ENCODE assay signal across 10 cellular contexts in the genomic region with DNA sequence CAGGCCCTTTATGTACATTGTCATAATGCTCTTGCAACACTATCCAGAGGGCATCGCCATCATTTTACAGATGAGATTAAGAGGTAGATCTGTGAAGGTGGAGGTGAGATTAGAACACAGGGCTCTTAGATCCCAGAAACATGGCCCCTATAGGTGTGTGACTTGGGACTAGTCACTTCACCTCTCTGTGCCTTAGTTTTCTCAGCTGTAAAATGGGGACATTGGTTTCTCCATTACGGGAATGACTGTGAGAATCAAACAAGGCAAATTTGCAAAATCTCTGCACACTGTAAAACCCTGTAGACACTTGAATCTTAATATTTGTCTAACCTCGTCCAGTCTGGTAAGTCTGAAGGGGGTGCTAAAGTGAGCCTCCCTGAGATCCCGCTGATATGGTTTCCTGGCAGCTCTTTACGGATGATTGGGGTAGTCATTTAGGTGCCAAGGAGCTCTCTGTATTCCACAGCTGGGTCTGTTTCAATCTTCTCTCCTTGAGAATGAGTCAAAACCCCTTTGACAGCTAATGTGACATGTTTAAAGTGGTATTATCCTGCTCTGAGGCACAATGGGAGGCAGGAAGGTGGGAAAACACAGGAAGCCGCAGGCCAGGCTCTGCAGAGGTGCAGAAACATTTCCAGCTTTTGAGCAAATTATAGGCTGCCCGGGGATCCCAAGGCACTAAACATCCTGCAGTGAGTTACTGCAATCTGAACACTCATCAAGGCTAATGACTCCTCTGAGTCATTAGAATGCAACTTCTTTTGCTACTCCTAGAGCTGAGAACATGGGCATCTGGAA.
A peak's percentile ranks its signal among the peaks of the same experiment; 100 is the strongest.
DNase-seq lines count a peak whose midpoint lies in the region; ATAC-seq and TF ChIP-seq lines count a peak whose summit lies in the region.
"Had no signal": no experiment of that assay in that cellular context is flagged by ENCODE, and none has a peak within 500 bp of the region (broad histone marks: within the 10 kb centered on the region; RNA-seq: fewer than 3 reads in every experiment).

No MANE protein-coding gene starts in this region.

- H3K27me3 ChIP-seq in cardiac muscle cell, result no peaks in the 10 kb centered on the region
- H3K27me3 ChIP-seq in right atrium auricular region, result no peaks in the 10 kb centered on the region
- H3K27me3 ChIP-seq in brain microvascular endothelial cell (replicated peaks), result no peaks in the 10 kb centered on the region
- H3K27me3 ChIP-seq in right lobe of liver, result no peaks in the 10 kb centered on the region
- H3K27me3 ChIP-seq in psoas muscle (ENCODE audit: insufficient read depth in 3 of 3, low read length in 2 of 3), result no peaks in the 10 kb centered on the region
- H3K27me3 ChIP-seq: heart right ventricle, upper lobe of left lung had no signal

- H3K27ac ChIP-seq in cardiac muscle cell (peak overlapping the region; percentile 27), right atrium auricular region (no peak overlapping the region), brain microvascular endothelial cell (peak overlapping the region; percentile 13), right lobe of liver (no peak overlapping the region), psoas muscle (no peak overlapping the region)
- H3K27ac ChIP-seq: upper lobe of left lung had no signal

- H3K36me3 ChIP-seq in cardiac muscle cell (no peaks in the 10 kb centered on the region), right atrium auricular region (no peaks in the 10 kb centered on the region), brain microvascular endothelial cell (replicated peaks) (no peaks in the 10 kb centered on the region), right lobe of liver (no peaks in the 10 kb centered on the region), psoas muscle (ENCODE audit: insufficient read depth in 1 of 2, low read depth in 1 of 2) (no peaks in the 10 kb centered on the region)
- H3K36me3 ChIP-seq: heart right ventricle, upper lobe of left lung had no signal

- ATAC-seq in right lobe of liver, result peak; percentile 46 to 80 (median 56)
- no peak for ATAC-seq in HG03097 (IDR thresholded peaks at IDR 0.05; ENCODE audit: low FRiP score, unreplicated experiment)
- no peak for ATAC-seq in psoas muscle

- TF ChIP-seq CTCF in cardiac muscle cell (IDR thresholded peaks at IDR 0.05; ENCODE audit: low read depth, low read length) (no peak), right atrium auricular region (IDR thresholded peaks at IDR 0.05) (no peak), brain microvascular endothelial cell (IDR thresholded peaks at IDR 0.05; ENCODE audit: low read depth, low read length, missing control alignments) (no peak), right lobe of liver (IDR thresholded peaks at IDR 0.05) (no peak), GM20000 (IDR thresholded peaks at IDR 0.05; ENCODE audit: extremely low read depth, missing control alignments) (no peak), psoas muscle (IDR thresholded peaks at IDR 0.05) (no peak)

- no peak overlapping the region for H3K4me3 ChIP-seq in cardiac muscle cell
- H3K4me3 ChIP-seq in right atrium auricular region, result no peak overlapping the region
- no peak overlapping the region for H3K4me3 ChIP-seq in brain microvascular endothelial cell (ENCODE audit: low read depth, low read length)
- H3K4me3 ChIP-seq in right lobe of liver, result no peak overlapping the region
- no peak overlapping the region for H3K4me3 ChIP-seq in psoas muscle
- H3K4me3 ChIP-seq: heart right ventricle, upper lobe of left lung had no signal

- H3K9me3 ChIP-seq in cardiac muscle cell (ENCODE audit: low read depth) (no peaks in the 10 kb centered on the region), right atrium auricular region (no peaks in the 10 kb centered on the region), right lobe of liver (no peaks in the 10 kb centered on the region), psoas muscle (no peaks in the 10 kb centered on the region)
- H3K9me3 ChIP-seq: upper lobe of left lung had no signal

- DNase-seq in cardiac muscle cell (ENCODE audit: low read depth in 1 of 2, low spot score in 1 of 2) (peak in 1 of 2 donors; percentile 67), right atrium auricular region (ENCODE audit: low spot score) (no peak), brain microvascular endothelial cell (peak; percentile 46), right lobe of liver (no peak), GM20000 (ENCODE audit: low spot score) (no peak), NCI-H1694 treated with DMSO at 0.1 percent for 48 hours (lab: John Stamatoyannopoulos, UW) (no peak), psoas muscle (no peak)
- DNase-seq: heart right ventricle, upper lobe of left lung had no signal

- H3K4me1 ChIP-seq in cardiac muscle cell (ENCODE audit: low read depth) (peaks cover 62% of the 10 kb centered on the region), right atrium auricular region (peaks cover 0 to 56% of the 10 kb centered on the region in 2 donors), right lobe of liver (no peaks in the 10 kb centered on the region), psoas muscle (peaks cover 16% of the 10 kb centered on the region)

- intact Hi-C loops in right lobe of liver (cut with DNase I) (no loop called here), psoas muscle (cut with DNase I) (no loop called here)

- 66% methylated on average over 5 of the region's 7 CpGs for WGBS in right lobe of liver (ENCODE audit: insufficient coverage, low coverage, low lambda C conversion rate, missing lambda C conversion rate)
- WGBS in psoas muscle, 3 donors, result 66 to 69% (median 66%) methylated on average over 7 of the region's 7 CpGs

- TF ChIP-seq POLR2A in right lobe of liver (IDR thresholded peaks at IDR 0.05), result no peak

- in situ Hi-C loops in brain microvascular endothelial cell (cut with HindIII; ENCODE audit: low pct_ligation_motif_present, low sequenced_read_pairs), result no loop called here

Comparison
In these comparisons a context has a peak if more than half of its experiments do, and no peak if none do; other contexts are left out.
1. H3K27ac ChIP-seq: peak in cardiac muscle cell (single experiment) and brain microvascular endothelial cell (single experiment); none in right atrium auricular region (0 of 2), right lobe of liver (0 of 3) and psoas muscle (single experiment).
2. ATAC-seq: peak in right lobe of liver (4 of 4); none in HG03097 (single experiment) and psoas muscle (0 of 4).